Comparison of ENCODE assay signal across 8 cellular contexts in the genomic region with DNA sequence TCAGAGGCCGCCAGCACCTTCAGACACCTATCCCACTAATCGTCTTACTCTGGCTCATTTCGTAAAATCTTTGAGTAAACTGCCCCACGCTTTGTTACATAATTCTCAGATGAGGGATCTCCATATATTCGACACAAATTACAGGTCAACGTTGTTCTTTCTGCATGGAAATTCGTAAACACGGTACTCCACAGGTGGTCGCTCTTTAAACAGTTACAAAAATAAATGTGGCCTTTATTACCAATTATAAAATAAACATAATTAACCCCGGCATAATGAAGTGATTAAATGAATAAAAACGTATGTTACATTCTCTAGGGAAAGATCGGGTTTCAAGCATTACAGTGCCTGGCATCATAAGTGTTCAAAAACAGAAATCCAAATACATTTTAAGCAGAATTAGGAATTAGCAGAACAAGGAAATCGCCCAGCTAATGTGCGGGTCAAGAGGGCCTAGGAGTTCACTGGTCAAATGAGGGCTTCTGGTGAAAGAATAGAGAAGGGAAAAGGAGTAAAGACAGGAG. TPM values are rescaled to one million over a fixed set of nuclear protein-coding genes. Genes with fewer than 3 reads are reported as not detected.
DNase-seq lines count a peak whose midpoint lies in the region; ATAC-seq and TF ChIP-seq lines count a peak whose summit lies in the region.

No MANE protein-coding gene starts in this region.

- no peak overlapping the region for H3K23ac ChIP-seq in mesendoderm (ENCODE audit: low read length)

- peaks cover 40% of the 10 kb centered on the region for H3K4me1 Mint-ChIP-seq in brain

- H4K8ac ChIP-seq in mesendoderm (ENCODE audit: low read depth, low read length), result no peak overlapping the region

- H3K27ac ChIP-seq in right atrium auricular region (peak overlapping the region; percentile 99 to 100), mesendoderm (ENCODE audit: low read depth, low read length) (no peak overlapping the region)

- H2AK5ac ChIP-seq in mesendoderm (ENCODE audit: low read length), result no peak overlapping the region

- H3K56ac ChIP-seq in mesendoderm (ENCODE audit: low read length), result no peak overlapping the region

- H3K79me2 ChIP-seq in mesendoderm (ENCODE audit: control insufficient read depth, insufficient read depth, low read length), result peaks cover 34% of the 10 kb centered on the region

- TF ChIP-seq CTCF in right atrium auricular region (IDR thresholded peaks at IDR 0.05) (no peak), brain (conservative IDR thresholded peaks at IDR 0.05) (no peak)

- peak overlapping the region; percentile 55 for H3K4me2 ChIP-seq in mesendoderm (ENCODE audit: low read length)

- ATAC-seq in left cardiac atrium (no peak), GM21528 (IDR thresholded peaks at IDR 0.05; ENCODE audit: low FRiP score, unreplicated experiment) (no peak)

- H3K27me3 Mint-ChIP-seq in brain, result peaks cover 17% of the 10 kb centered on the region

- H3K36me3 ChIP-seq in right atrium auricular region (peaks cover 40% of the 10 kb centered on the region), mesendoderm (ENCODE audit: control insufficient read depth, insufficient read depth, low read length) (no peaks in the 10 kb centered on the region)

- H2BK5ac ChIP-seq in mesendoderm (ENCODE audit: low read length), result no peak overlapping the region

- H3K4me3 Mint-ChIP-seq in brain, result peak overlapping the region; percentile 81 to 88 (median 82)

- H3K4me3 ChIP-seq in right atrium auricular region (peak overlapping the region; percentile 76 to 92), mesendoderm (ENCODE audit: low read length) (peak overlapping the region; percentile 26)

- H3K27ac Mint-ChIP-seq in brain, result peak overlapping the region; percentile 68 to 95 (median 87)

- no peaks in the 10 kb centered on the region for H3K9me3 ChIP-seq in right atrium auricular region

- peak overlapping the region; percentile 56 for H3K9ac ChIP-seq in mesendoderm (ENCODE audit: low read length)

- intact Hi-C loops in left cardiac atrium (cut with DNase I), result no loop called here

- H3K4ac ChIP-seq in mesendoderm (ENCODE audit: low read depth, low read length), result no peak overlapping the region

- H3K27me3 ChIP-seq in right atrium auricular region, result no peaks in the 10 kb centered on the region
- no peaks in the 10 kb centered on the region for H3K27me3 ChIP-seq in mesendoderm (ENCODE audit: insufficient read depth, low read length, poor library complexity)

- no CpG with 5 or more reads among the region's 14 CpGs for WGBS in mesendoderm (ENCODE audit: extremely low coverage, insufficient coverage, low lambda C conversion rate)

- no peak overlapping the region for H3K18ac ChIP-seq in mesendoderm (ENCODE audit: low read length)

- no peak overlapping the region for H4K5ac ChIP-seq in mesendoderm (ENCODE audit: low read length)

- no peaks in the 10 kb centered on the region for H3K9me3 Mint-ChIP-seq in brain

- H3K4me1 ChIP-seq in right atrium auricular region (peaks cover 0 to 30% of the 10 kb centered on the region in 2 donors), mesendoderm (ENCODE audit: control insufficient read depth, low read depth, low read length) (peaks cover 5% of the 10 kb centered on the region)

- DNase-seq in right atrium auricular region (ENCODE audit: low spot score) (no peak), left cardiac atrium (no peak), mesendoderm (no peak), 8988T (no peak), NCI-H2196 treated with DMSO at 0.1 percent for 48 hours (lab: John Stamatoyannopoulos, UW; ENCODE audit: unreplicated experiment) (no peak), SHP77 treated with DMSO at 0.1 percent for 48 hours (lab: John Stamatoyannopoulos, UW) (no peak)

- no peak overlapping the region for H2BK15ac ChIP-seq in mesendoderm (replicated peaks; ENCODE audit: low read depth)

- H3K36me3 Mint-ChIP-seq in brain, result peaks cover 63% of the 10 kb centered on the region

- H2BK120ac ChIP-seq in mesendoderm (ENCODE audit: low read depth, low read length), result no peak overlapping the region

- H3K79me1 ChIP-seq in mesendoderm (ENCODE audit: low read length), result peaks cover 21% of the 10 kb centered on the region

RNA-seq across cellular contexts. Expression of a gene that starts 0.9 kb away (rescaled TPM):
- total RNA-seq in right atrium auricular region, result 10 to 100 TPM; 45.9 to 47.7 TPM
- 10 to 100 TPM; 36.1 to 42.0 TPM for total RNA-seq in left cardiac atrium
- polyA plus RNA-seq in brain (ENCODE audit: insufficient read depth, low read depth, low replicate concordance), result 90.8 TPM
- polyA plus RNA-seq in mesendoderm (2013, experiment 1 of 2), result 35.3 TPM
- polyA plus RNA-seq in mesendoderm (2013, experiment 2 of 2), result 35.2 TPM

RNA-seq across cellular contexts. Expression of a gene that starts 24.8 kb away (rescaled TPM):
- total RNA-seq in right atrium auricular region (1 to 10 TPM; 9.0 to 9.5 TPM), left cardiac atrium (10 to 100 TPM in 1 of 2 donors, 1 to 10 TPM in 1; 8.5 to 12.1 TPM)
- polyA plus RNA-seq in brain (ENCODE audit: insufficient read depth, low read depth, low replicate concordance), result 9.2 TPM
- 13.8 TPM for polyA plus RNA-seq in mesendoderm (2013, experiment 1 of 2)
- 14.3 TPM for polyA plus RNA-seq in mesendoderm (2013, experiment 2 of 2)

RNA-seq across cellular contexts. Expression of a gene that starts 47.8 kb away (rescaled TPM):
- total RNA-seq in right atrium auricular region, result 100 to 1,000 TPM; 185 to 200 TPM
- total RNA-seq in left cardiac atrium, result 100 to 1,000 TPM; 139 to 163 TPM
- polyA plus RNA-seq in brain (ENCODE audit: insufficient read depth, low read depth, low replicate concordance), result 278 TPM
- 307 TPM for polyA plus RNA-seq in mesendoderm (2013, experiment 1 of 2)
- 321 TPM for polyA plus RNA-seq in mesendoderm (2013, experiment 2 of 2)

RNA-seq across cellular contexts. Expression of a gene that starts 52.2 kb away (rescaled TPM):
- 10 to 100 TPM in 1 of 2 donors, 1 to 10 TPM in 1; 5.9 to 12.1 TPM for total RNA-seq in right atrium auricular region
- 10 to 100 TPM; 28.2 to 45.2 TPM for total RNA-seq in left cardiac atrium
- polyA plus RNA-seq in brain (ENCODE audit: insufficient read depth, low read depth, low replicate concordance), result 88.3 TPM
- 56.1 TPM for polyA plus RNA-seq in mesendoderm (2013, experiment 1 of 2)
- 55.8 TPM for polyA plus RNA-seq in mesendoderm (2013, experiment 2 of 2)

RNA-seq across cellular contexts. Expression of a gene that starts 53.2 kb away (rescaled TPM):
- total RNA-seq in right atrium auricular region (100 to 1,000 TPM; 640 to 985 TPM), left cardiac atrium (100 to 1,000 TPM; 892 to 925 TPM)
- polyA plus RNA-seq in brain (ENCODE audit: insufficient read depth, low read depth, low replicate concordance), result 2,078 TPM
- polyA plus RNA-seq in mesendoderm (2013, experiment 1 of 2), result 4,252 TPM
- 4,329 TPM for polyA plus RNA-seq in mesendoderm (2013, experiment 2 of 2)
